Comparison of ENCODE assay signal across 1 cellular context in genomic region chr11:57680552-57680874, GRCh38.
TF ChIP-seq lines count a peak whose summit lies in the region.

No MANE protein-coding gene starts in this region.

TF ChIP-seq in WTC11, 78 proteins besides CTCF, POLR2A, EP300 and RAD21 (continued from another document):
- TF ChIP-seq ZMAT4 (CRISPR knock-in tag; IDR thresholded peaks at IDR 0.05) (no peak), GABPB1 (CRISPR knock-in tag; IDR thresholded peaks at IDR 0.05) (no peak)
TF ChIP-seq in WTC11: peak in this region for 0.
